In genomic region chr20:23928788-23929187, GRCh38 we compare ENCODE assay signal across 14 cellular contexts. TPM values are rescaled to one million over a fixed set of nuclear protein-coding genes. Genes with fewer than 3 reads are reported as not detected.
DNase-seq lines count a peak whose midpoint lies in the region; ATAC-seq and TF ChIP-seq lines count a peak whose summit lies in the region.
"Had no signal": no experiment of that assay in that cellular context is flagged by ENCODE, and none has a peak within 500 bp of the region (broad histone marks: within the 10 kb centered on the region; RNA-seq: fewer than 3 reads in every experiment).

No MANE protein-coding gene starts in this region.

- H3K36me3 ChIP-seq in DND-41 (ENCODE audit: insufficient read depth, low read length) (no peaks in the 10 kb centered on the region), mesendoderm (ENCODE audit: control insufficient read depth, insufficient read depth, low read length) (no peaks in the 10 kb centered on the region)
- H3K36me3 ChIP-seq: prostate gland, suprapubic skin had no signal

- H2AK5ac ChIP-seq in mesendoderm (ENCODE audit: low read length): no peak overlapping the region

- H3K18ac ChIP-seq in mesendoderm (ENCODE audit: low read length): no peak overlapping the region

- TF ChIP-seq CTCF in DND-41 (IDR thresholded peaks at IDR 0.05; ENCODE audit: borderline replicate concordance, extremely low read depth, low read length, poor library complexity, severe bottlenecking): no peak

- POLR2A ChIA-PET in HEK293T (lab: Yijun Ruan, JAX): no interaction called here

- H4K5ac ChIP-seq in mesendoderm (ENCODE audit: low read length): no peak overlapping the region

- H4K20me1 ChIP-seq in DND-41 (ENCODE audit: insufficient read depth, low read length): no peaks in the 10 kb centered on the region

- no peak overlapping the region for H2BK5ac ChIP-seq in mesendoderm (ENCODE audit: low read length)

- no peak overlapping the region for H2BK120ac ChIP-seq in mesendoderm (ENCODE audit: low read depth, low read length)

- H3K4me3 ChIP-seq in DND-41 (ENCODE audit: low read depth in 1 of 2, low read length in 2 of 2): no peak overlapping the region
- no peak overlapping the region for H3K4me3 ChIP-seq in mesendoderm (ENCODE audit: low read length)
- H3K4me3 ChIP-seq: prostate gland, suprapubic skin had no signal

- H3K27me3 ChIP-seq in DND-41 (ENCODE audit: insufficient read depth, low read length, poor library complexity) (no peaks in the 10 kb centered on the region), mesendoderm (ENCODE audit: insufficient read depth, low read length, poor library complexity) (no peaks in the 10 kb centered on the region)
- H3K27me3 ChIP-seq: suprapubic skin had no signal

- H3K27ac Mint-ChIP-seq in activated T-cell treated with anti-CD3 and anti-CD28 coated beads, Interleukin-2, amount 50 U/mL, for 72 hours: no peak overlapping the region
- H3K27ac Mint-ChIP-seq: H9 had no signal

- H3K4me1 Mint-ChIP-seq in activated T-cell treated with anti-CD3 and anti-CD28 coated beads, Interleukin-2, amount 50 U/mL, for 72 hours (ENCODE audit: low read depth): peaks cover 41% of the 10 kb centered on the region

- no peaks in the 10 kb centered on the region for H3K36me3 Mint-ChIP-seq in activated T-cell treated with anti-CD3 and anti-CD28 coated beads, Interleukin-2, amount 50 U/mL, for 72 hours (ENCODE audit: insufficient read depth in 2 of 2)

- H3K27me3 Mint-ChIP-seq in activated T-cell treated with anti-CD3 and anti-CD28 coated beads, Interleukin-2, amount 50 U/mL, for 72 hours (ENCODE audit: low read depth): no peaks in the 10 kb centered on the region

- no peak overlapping the region for H2AFZ ChIP-seq in DND-41 (ENCODE audit: low read depth, low read length)

- peak; percentile 53 for DNase-seq in DND-41
- peak; percentile 1 for DNase-seq in NCI-H774 (lab: John Stamatoyannopoulos, UW)
- DNase-seq in activated T-cell treated with anti-CD3 and anti-CD28 coated beads, Interleukin-2, amount 50 U/mL, for 72 hours: peak; percentile 35 to 52
- DNase-seq in mesendoderm: peak; percentile 10
- DNase-seq in HEK293T (ENCODE audit: extremely low spot score): no peak
- no peak for DNase-seq in hepatic stellate cell (ENCODE audit: low spot score)
- DNase-seq in DMS79 treated with DMSO at 0.1 percent for 48 hours (lab: John Stamatoyannopoulos, UW): no peak
- DNase-seq in foreskin melanocyte: no peak
- DNase-seq: activated T-cell treated with anti-CD3 and anti-CD28 coated beads, Interleukin-2, amount 50 U/mL, for 4 hours; H9 had no signal

- WGBS in mesendoderm (ENCODE audit: extremely low coverage, insufficient coverage, low lambda C conversion rate): no CpG with 5 or more reads among the region's 10 CpGs

- CTCF ChIA-PET in HEK293T (lab: Yijun Ruan, JAX): no interaction called here

- H3K23ac ChIP-seq in mesendoderm (ENCODE audit: low read length): no peak overlapping the region

- H3K9ac ChIP-seq in DND-41 (ENCODE audit: low read depth, low read length) (no peak overlapping the region), mesendoderm (ENCODE audit: low read length) (no peak overlapping the region)

- no peak overlapping the region for H4K8ac ChIP-seq in mesendoderm (ENCODE audit: low read depth, low read length)

- H3K4me1 ChIP-seq in DND-41 (ENCODE audit: insufficient read depth, low read length) (peaks cover 8% of the 10 kb centered on the region; the same call in 1 of the 2 replicates), mesendoderm (ENCODE audit: control insufficient read depth, low read depth, low read length) (no peaks in the 10 kb centered on the region)
- H3K4me1 ChIP-seq: prostate gland, suprapubic skin had no signal

- no peaks in the 10 kb centered on the region for H3K9me3 ChIP-seq in DND-41 (ENCODE audit: insufficient read depth, low read length, severe bottlenecking)
- H3K9me3 ChIP-seq: prostate gland, suprapubic skin had no signal

- H3K4me3 Mint-ChIP-seq in activated T-cell treated with anti-CD3 and anti-CD28 coated beads, Interleukin-2, amount 50 U/mL, for 72 hours: peak overlapping the region; percentile 20 to 54
- H3K4me3 Mint-ChIP-seq: activated T-cell treated with anti-CD3 and anti-CD28 coated beads, Interleukin-2, amount 50 U/mL, for 4 hours; H9 had no signal

- no peak overlapping the region for H2BK15ac ChIP-seq in mesendoderm (replicated peaks; ENCODE audit: low read depth)

- H3K79me2 ChIP-seq in DND-41 (ENCODE audit: insufficient read depth, low read length): no peaks in the 10 kb centered on the region
- H3K79me2 ChIP-seq in mesendoderm (ENCODE audit: control insufficient read depth, insufficient read depth, low read length): no peaks in the 10 kb centered on the region

- H3K56ac ChIP-seq in mesendoderm (ENCODE audit: low read length): no peak overlapping the region

- H3K4ac ChIP-seq in mesendoderm (ENCODE audit: low read depth, low read length): no peak overlapping the region

- H3K4me2 ChIP-seq in DND-41 (ENCODE audit: insufficient read depth, low read length): no peak overlapping the region
- no peak overlapping the region for H3K4me2 ChIP-seq in mesendoderm (ENCODE audit: low read length)

- peak; percentile 85 for ATAC-seq in DND-41 (ENCODE audit: insufficient read depth, low read depth)
- ATAC-seq in activated T-cell treated with anti-CD3 and anti-CD28 coated beads, Interleukin-2, amount 50 U/mL, for 72 hours (replicated peaks in 1 of 2): peak; percentile 85 to 86

- H3K79me1 ChIP-seq in mesendoderm (ENCODE audit: low read length): no peaks in the 10 kb centered on the region

- peaks cover 0 to 5% of the 10 kb centered on the region in 2 donors for H3K9me3 Mint-ChIP-seq in activated T-cell treated with anti-CD3 and anti-CD28 coated beads, Interleukin-2, amount 50 U/mL, for 72 hours

- H3K27ac ChIP-seq in DND-41 (ENCODE audit: low read length) (no peak overlapping the region), mesendoderm (ENCODE audit: low read depth, low read length) (no peak overlapping the region)
- H3K27ac ChIP-seq: prostate gland, suprapubic skin had no signal

TF ChIP-seq in HEK293T, 16 proteins besides CTCF, POLR2A, EP300 and RAD21:
- TF ChIP-seq CTBP1 (IDR thresholded peaks at IDR 0.05; ENCODE audit: borderline replicate concordance) (no peak), PKNOX1 (IDR thresholded peaks at IDR 0.05) (no peak), ZNF384 (IDR thresholded peaks at IDR 0.05) (no peak), NFRKB (IDR thresholded peaks at IDR 0.05) (no peak), L3MBTL2 (conservative IDR thresholded peaks at IDR 0.05) (no peak), HDGF (IDR thresholded peaks at IDR 0.05; ENCODE audit: borderline replicate concordance) (no peak)

RNA-seq across cellular contexts. Expression of gene CST5, which starts 49.2 kb away (rescaled TPM):
- not detected for total RNA-seq in activated T-cell treated with anti-CD3 and anti-CD28 coated beads, Interleukin-2, amount 50 U/mL, for 72 hours
- polyA plus RNA-seq in mesendoderm (2013, experiment 1 of 2): 0.08 TPM
- 0.10 TPM for polyA plus RNA-seq in mesendoderm (2013, experiment 2 of 2)
- total RNA-seq: activated T-cell treated with anti-CD3 and anti-CD28 coated beads, Interleukin-2, amount 50 U/mL, for 4 hours; H9; prostate gland; suprapubic skin; T-helper 2 cell treated with Interferon-gamma antibody and Interleukin-4, amounts not matched to agents 100 ng/mL and 5 ng/mL, for 36 hours had no signal

RNA-seq across cellular contexts. Expression of gene GGTLC1, which starts 59.8 kb away (rescaled TPM):
- not detected for total RNA-seq in activated T-cell treated with anti-CD3 and anti-CD28 coated beads, Interleukin-2, amount 50 U/mL, for 72 hours
- not detected for polyA plus RNA-seq in mesendoderm (2013, experiment 1 of 2)
- polyA plus RNA-seq in mesendoderm (2013, experiment 2 of 2): not detected
- total RNA-seq: activated T-cell treated with anti-CD3 and anti-CD28 coated beads, Interleukin-2, amount 50 U/mL, for 4 hours; H9; prostate gland; suprapubic skin; T-helper 2 cell treated with Interferon-gamma antibody and Interleukin-4, amounts not matched to agents 100 ng/mL and 5 ng/mL, for 36 hours had no signal
- polyA plus RNA-seq: esophagus had no signal

Comparison
In these comparisons a context has a peak if more than half of its experiments do, and no peak if none do; other contexts are left out.
1. DNase-seq: peak in DND-41 (single experiment), NCI-H774 (single experiment), activated T-cell treated with anti-CD3 and anti-CD28 coated beads, Interleukin-2, amount 50 U/mL, for 72 hours (2 of 2) and mesendoderm (single experiment); none in HEK293T (single experiment), hepatic stellate cell (single experiment), DMS79 treated with DMSO at 0.1 percent for 48 hours (single experiment) and foreskin melanocyte (single experiment).